In the genomic region with DNA sequence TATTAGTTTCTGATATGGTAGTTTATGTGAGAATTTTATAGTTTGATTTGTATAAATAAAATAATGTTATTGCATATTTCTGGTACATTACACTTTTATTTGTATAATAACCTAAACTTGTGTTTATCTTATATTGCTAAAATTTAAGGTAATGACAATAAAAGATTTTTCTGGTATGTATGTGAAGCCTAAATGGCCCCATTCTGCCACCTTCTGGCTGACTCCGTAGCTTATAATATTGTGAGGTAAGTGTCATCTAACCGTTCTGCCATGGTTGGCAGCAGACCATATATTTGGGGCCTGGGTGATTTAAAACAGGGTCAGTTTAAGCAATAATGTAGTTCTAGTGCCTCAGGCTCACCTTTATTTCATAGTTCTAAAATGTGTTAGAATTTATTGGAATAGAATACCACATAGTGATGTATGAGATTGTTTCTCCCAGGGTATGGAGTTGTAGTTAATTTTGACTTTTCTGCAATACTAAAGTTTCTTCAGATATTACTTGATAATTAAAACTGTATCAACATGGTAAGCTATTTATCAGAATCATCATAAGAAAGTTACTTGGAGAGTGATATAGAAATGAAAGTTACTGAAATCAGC, we compare ENCODE assay signal across 8 cellular contexts. TPM values are rescaled to one million over a fixed set of nuclear protein-coding genes. Genes with fewer than 3 reads are reported as not detected.
DNase-seq lines count a peak whose midpoint lies in the region; ATAC-seq, FAIRE-seq and TF ChIP-seq lines count a peak whose summit lies in the region.

No MANE protein-coding gene starts in this region.

- 1 to 5% methylated on average over 2 of the region's 2 CpGs for WGBS in pancreas, 2 donors

- H3K27me3 ChIP-seq in fibroblast of lung (ENCODE audit: control insufficient read depth, insufficient read depth, low read length): no peaks in the 10 kb centered on the region
- no peaks in the 10 kb centered on the region for H3K27me3 ChIP-seq in pancreas

- no peak overlapping the region for H3K9ac ChIP-seq in fibroblast of lung (ENCODE audit: insufficient read depth, low read length)

- no peaks in the 10 kb centered on the region for H3K79me2 ChIP-seq in fibroblast of lung (ENCODE audit: control insufficient read depth, insufficient read depth, low read length)

- H3K9me3 ChIP-seq in fibroblast of lung (ENCODE audit: control insufficient read depth, insufficient read depth, low read depth, low read length) (no peaks in the 10 kb centered on the region), pancreas (no peaks in the 10 kb centered on the region)

- H3K36me3 ChIP-seq in fibroblast of lung (ENCODE audit: control insufficient read depth, insufficient read depth, low read length) (no peaks in the 10 kb centered on the region), pancreas (no peaks in the 10 kb centered on the region)

- H3K27ac ChIP-seq in fibroblast of lung (ENCODE audit: insufficient read depth, low read length): no peak overlapping the region
- no peak overlapping the region for H3K27ac ChIP-seq in pancreas

- no peak overlapping the region for H3K4me3 ChIP-seq in fibroblast of lung (replicated peaks in 1 of 4; ENCODE audit: control extremely low read depth in 1 of 4, insufficient read depth in 1 of 4, low read depth in 3 of 4, low read length in 4 of 4)
- H3K4me3 ChIP-seq in pancreas: no peak overlapping the region

- peak; percentile 69 to 73 for TF ChIP-seq CTCF in fibroblast of lung (conservative IDR thresholded peaks at IDR 0.05 in 1 of 2, IDR thresholded peaks at IDR 0.05 in 1 of 2; ENCODE audit: low read depth in 1 of 2, low read length in 2 of 2)
- peak in 3 of 4 donors; percentile 49 to 52 (median 50) for TF ChIP-seq CTCF in pancreas (IDR thresholded peaks at IDR 0.05)

- ATAC-seq in HG03039 (IDR thresholded peaks at IDR 0.05; ENCODE audit: unreplicated experiment) (peak; percentile 59), pancreas (peak; percentile 58 to 88 (median 84))

- DNase-seq in activated CD4-positive, CD25-positive, alpha-beta regulatory T cell (lab: John Stamatoyannopoulos, UW): peak; percentile 1 to 21 (median 12)
- no peak for DNase-seq in activated CD4-positive, CD25-positive, alpha-beta regulatory T cell treated with anti-CD3 and anti-CD28 coated beads, Interleukin-2, amount 50 U/mL, for 72 hours
- DNase-seq in NCI-H510A treated with DMSO at 0.1 percent for 48 hours (lab: John Stamatoyannopoulos, UW) (peak; percentile 56), fibroblast of lung (ENCODE audit: low read depth in 2 of 2) (peak; percentile 42 to 74), pancreas (peak in 3 of 6 donors; percentile 15 to 51 (median 25)), mesenteric fat pad (ENCODE audit: low spot score) (no peak)
- DNase-seq in activated CD8-positive, alpha-beta memory T cell treated with anti-CD3 and anti-CD28 coated beads for 4 hours (ENCODE audit: low read depth in 2 of 2): peak; percentile 12 to 14

- intact Hi-C loops in pancreas (cut with DNase I): loop anchor here in 2 of 3 donors (5.0 to 10.0 kb wide), 2 partner anchors 188 to 191 kb away; no protein-coding TSS in a partner anchor

- no peak overlapping the region for H3K4me2 ChIP-seq in fibroblast of lung (ENCODE audit: extremely low read depth, insufficient read depth, low read length)

- FAIRE-seq in pancreas (lab: Jason Lieb, UNC): peak; percentile 17

- H3K4me1 ChIP-seq in fibroblast of lung (ENCODE audit: control insufficient read depth, extremely low read depth, insufficient read depth, low read length) (no peaks in the 10 kb centered on the region), pancreas (no peaks in the 10 kb centered on the region)

- H4K20me1 ChIP-seq in fibroblast of lung (ENCODE audit: control insufficient read depth, extremely low read depth, insufficient read depth, low read length): peaks cover 2% of the 10 kb centered on the region

- H2AFZ ChIP-seq in fibroblast of lung (ENCODE audit: low read length): no peak overlapping the region

RNA-seq across cellular contexts. Expression of gene PRKACB, which starts 21.2 kb away (rescaled TPM):
- total RNA-seq in fibroblast of lung (18.5 and 22.0 TPM in 2 replicates), pancreas (10 to 100 TPM in 4 of 6 donors, 1 to 10 TPM in 2; 8.0 to 29.7 (median 14.0) TPM), mesenteric fat pad (38.1 TPM)
- polyA plus RNA-seq in fibroblast of lung (28.3 and 32.6 TPM in 2 replicates), pancreas (10 to 100 TPM in 1 of 2 donors, 1 to 10 TPM in 1; 7.3 to 21.5 TPM)
- 15.4 and 17.2 TPM in 2 replicates for polyA plus RNA-seq in fibroblast of lung (2012)
- 2.7 and 5.5 TPM in 2 replicates for polyA minus RNA-seq in fibroblast of lung (ENCODE audit: low replicate concordance)

Comparison
In these comparisons a context has a peak if more than half of its experiments do, and no peak if none do; other contexts are left out.
1. DNase-seq: peak in activated CD4-positive, CD25-positive, alpha-beta regulatory T cell (4 of 4), NCI-H510A treated with DMSO at 0.1 percent for 48 hours (single experiment), activated CD8-positive, alpha-beta memory T cell treated with anti-CD3 and anti-CD28 coated beads for 4 hours (2 of 2) and fibroblast of lung (2 of 2); none in activated CD4-positive, CD25-positive, alpha-beta regulatory T cell treated with anti-CD3 and anti-CD28 coated beads, Interleukin-2, amount 50 U/mL, for 72 hours (single experiment) and mesenteric fat pad (single experiment).